In the genomic region with DNA sequence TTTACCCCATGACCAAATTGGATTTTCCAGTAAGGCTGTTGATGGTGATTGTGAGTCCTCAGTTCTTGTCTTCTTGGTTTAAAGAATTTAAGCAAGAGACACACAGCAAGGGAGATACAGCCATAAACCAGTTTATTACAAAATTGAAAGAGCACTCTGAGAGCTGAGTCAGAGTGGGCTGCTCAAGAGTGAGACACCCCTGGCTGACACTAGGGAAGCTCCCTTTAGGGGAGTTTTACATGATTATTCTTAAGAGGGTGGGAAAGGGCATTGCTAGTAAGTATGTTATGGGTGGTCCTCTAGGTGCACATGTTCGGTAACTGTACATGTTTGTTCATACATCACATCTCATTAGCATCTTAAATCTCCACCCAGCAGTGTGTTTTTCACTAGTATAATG, we compare ENCODE assay signal across 1 cellular context.
TF ChIP-seq lines count a peak whose summit lies in the region.

No MANE protein-coding gene starts in this region.

TF ChIP-seq in WTC11, 78 proteins besides CTCF, POLR2A, EP300 and RAD21:
- TF ChIP-seq, protein P1, sequence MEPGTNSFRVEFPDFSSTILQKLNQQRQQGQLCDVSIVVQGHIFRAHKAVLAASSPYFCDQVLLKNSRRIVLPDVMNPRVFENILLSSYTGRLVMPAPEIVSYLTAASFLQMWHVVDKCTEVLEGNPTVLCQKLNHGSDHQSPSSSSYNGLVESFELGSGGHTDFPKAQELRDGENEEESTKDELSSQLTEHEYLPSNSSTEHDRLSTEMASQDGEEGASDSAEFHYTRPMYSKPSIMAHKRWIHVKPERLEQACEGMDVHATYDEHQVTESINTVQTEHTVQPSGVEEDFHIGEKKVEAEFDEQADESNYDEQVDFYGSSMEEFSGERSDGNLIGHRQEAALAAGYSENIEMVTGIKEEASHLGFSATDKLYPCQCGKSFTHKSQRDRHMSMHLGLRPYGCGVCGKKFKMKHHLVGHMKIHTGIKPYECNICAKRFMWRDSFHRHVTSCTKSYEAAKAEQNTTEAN (CRISPR knock-in tag; IDR thresholded peaks at IDR 0.05): no peak
- TF ChIP-seq ETV6 (CRISPR knock-in tag; IDR thresholded peaks at IDR 0.05) (no peak), ZNF416 (CRISPR knock-in tag; IDR thresholded peaks at IDR 0.05) (no peak), CDX4 (CRISPR knock-in tag; IDR thresholded peaks at IDR 0.05; ENCODE audit: borderline replicate concordance) (no peak), NFE2L1 (CRISPR knock-in tag; IDR thresholded peaks at IDR 0.05) (no peak), ZNF317 (CRISPR knock-in tag; IDR thresholded peaks at IDR 0.05; ENCODE audit: borderline replicate concordance, low read depth) (no peak), RELA (CRISPR knock-in tag; IDR thresholded peaks at IDR 0.05; ENCODE audit: borderline replicate concordance) (no peak), ZNF281 (CRISPR knock-in tag; IDR thresholded peaks at IDR 0.05) (no peak), ZNF423 (CRISPR knock-in tag; IDR thresholded peaks at IDR 0.05) (no peak), ZNF121 (CRISPR knock-in tag; IDR thresholded peaks at IDR 0.05) (no peak), ZNF219 (CRISPR knock-in tag; IDR thresholded peaks at IDR 0.05; ENCODE audit: borderline replicate concordance) (no peak), ZBTB21 (CRISPR knock-in tag; IDR thresholded peaks at IDR 0.05; ENCODE audit: borderline replicate concordance) (no peak), FOXP1 (CRISPR knock-in tag; IDR thresholded peaks at IDR 0.05; ENCODE audit: borderline replicate concordance) (no peak), ZNF263 (CRISPR knock-in tag; IDR thresholded peaks at IDR 0.05; ENCODE audit: low read depth) (no peak)
